29 cellular contexts compared by ENCODE assay signal in genomic region chr11:60321051-60321450, GRCh38. TPM values are rescaled to one million over a fixed set of nuclear protein-coding genes. Genes with fewer than 3 reads are reported as not detected.
"Had no signal": no experiment of that assay in that cellular context is flagged by ENCODE, and none has a peak within 500 bp of the region (broad histone marks: within the 10 kb centered on the region; RNA-seq: fewer than 3 reads in every experiment).

No MANE protein-coding gene starts in this region.

- FAIRE-seq: colon, endometrium, endothelial cell of umbilical vein, frontal cortex had no signal

- H3K9me3 ChIP-seq: colonic mucosa, gastrocnemius medialis had no signal

- H3K4me3 ChIP-seq: colonic mucosa, coronary artery, dorsolateral prefrontal cortex, esophagus muscularis mucosa, esophagus squamous epithelium, gastrocnemius medialis, gastroesophageal sphincter, heart left ventricle, heart right ventricle had no signal

- H3K27me3 ChIP-seq: colonic mucosa, esophagus muscularis mucosa, esophagus squamous epithelium, foreskin keratinocyte, gastrocnemius medialis, gastroesophageal sphincter, heart left ventricle, heart right ventricle had no signal

- DNase-seq: colonic mucosa; cortex of kidney; dermis blood vessel endothelial cell; dorsolateral prefrontal cortex; effector CD4-positive, alpha-beta T cell; effector CD8-positive, alpha-beta T cell; effector memory CD4-positive, alpha-beta T cell; effector memory CD8-positive, alpha-beta T cell; endodermal cell; erythroblast; esophagus squamous epithelium; foreskin fibroblast; foreskin keratinocyte; foreskin melanocyte; gastrocnemius medialis; glutamatergic neuron; head of caudate nucleus; heart left ventricle; heart right ventricle had no signal

- H3K27ac ChIP-seq: colonic mucosa, coronary artery, dorsolateral prefrontal cortex, epithelial cell of prostate, esophagus muscularis mucosa, esophagus squamous epithelium, foreskin keratinocyte, gastrocnemius medialis, gastroesophageal sphincter, heart left ventricle, heart right ventricle had no signal

- H3K36me3 ChIP-seq: colonic mucosa, esophagus muscularis mucosa, esophagus squamous epithelium, gastrocnemius medialis, gastroesophageal sphincter, heart left ventricle, heart right ventricle had no signal

- H3K4me1 ChIP-seq: colonic mucosa, esophagus muscularis mucosa, esophagus squamous epithelium, foreskin keratinocyte, gastrocnemius medialis, gastroesophageal sphincter, heart right ventricle had no signal

RNA-seq across cellular contexts. Expression of gene MS4A6E, which starts 6.0 kb away (rescaled TPM):
- polyA plus RNA-seq: endothelial cell of umbilical vein, esophagus, fibroblast of lung, foreskin keratinocyte had no signal

RNA-seq across cellular contexts. Expression of gene MS4A4A, which starts 40.6 kb away (rescaled TPM):
- polyA plus RNA-seq: fibroblast of lung, foreskin keratinocyte had no signal

RNA-seq across cellular contexts. Expression of gene MS4A7, which starts 57.3 kb away (rescaled TPM):
- polyA plus RNA-seq: fibroblast of lung, foreskin keratinocyte had no signal
